In genomic region chr9:112311497-112311896, GRCh38 we compare ENCODE assay signal across 19 cellular contexts. TPM values are rescaled to one million over a fixed set of nuclear protein-coding genes. Genes with fewer than 3 reads are reported as not detected.
A peak's percentile ranks its signal among the peaks of the same experiment; 100 is the strongest.
DNase-seq lines count a peak whose midpoint lies in the region; ATAC-seq, FAIRE-seq and TF ChIP-seq lines count a peak whose summit lies in the region.
"Had no signal": no experiment of that assay in that cellular context is flagged by ENCODE, and none has a peak within 500 bp of the region (broad histone marks: within the 10 kb centered on the region; RNA-seq: fewer than 3 reads in every experiment).

No MANE protein-coding gene starts in this region.

- H3K9me3 ChIP-seq in K562 (replicated peaks; ENCODE audit: control insufficient read depth, insufficient read depth, low read depth, low read length): no peaks in the 10 kb centered on the region
- H3K9me3 ChIP-seq: A549, Caco-2, HAP-1 had no signal

- no peak for TF ChIP-seq RAD21 in K562 (CRISPR knock-in tag; conservative IDR thresholded peaks at IDR 0.05 in 1 of 2, IDR thresholded peaks at IDR 0.05 in 1 of 2)

- CTCF ChIA-PET in K562 (lab: Yijun Ruan, JAX; ENCODE audit: low intra/inter-chr PET ratio): no interaction called here

- BruUV-seq in K562 (replicated peaks; lab: Mats Ljungman, UMichigan): no TSS peak

- peaks cover 19% of the 10 kb centered on the region; the same call in 2 of the 3 replicates for H3K36me3 ChIP-seq in K562 (ENCODE audit: control insufficient read depth, insufficient read depth, low read length)
- H3K36me3 ChIP-seq: HAP-1 had no signal

- intact Hi-C loops in K562 (cut with micrococcal nuclease): loop anchor here (5.0 to 10.0 kb wide), 2 partner anchors 63 to 139 kb away; no protein-coding TSS in a partner anchor
- intact Hi-C loops in left colon (cut with DNase I, micrococcal nuclease): no loop called here

- peaks cover 23% of the 10 kb centered on the region for H3K36me3 Mint-ChIP-seq in stimulated activated effector memory CD8-positive, alpha-beta T cell treated with anti-CD3 and anti-CD28 coated beads, Interleukin-12 subunit alpha, Interleukin-12 subunit beta, amount 100 ng/mL, for 72 hours

- no peak overlapping the region for H2AFZ ChIP-seq in K562 (ENCODE audit: low read depth, low read length)

- no peak overlapping the region for H3K4me3 ChIP-seq in K562
- H3K4me3 ChIP-seq: A549, HAP-1 had no signal

- peaks cover 3% of the 10 kb centered on the region; the same call in 1 of the 2 replicates for H4K20me1 ChIP-seq in K562 (replicated peaks; ENCODE audit: control insufficient read depth, insufficient read depth, low read length)

- 38% methylated on average over 3 of the region's 3 CpGs for WGBS in K562 (ENCODE audit: insufficient coverage, low coverage, missing lambda C conversion rate)

- peak; percentile 37 for FAIRE-seq in K562 (lab: Jason Lieb, UNC)
- FAIRE-seq: A549, G401.6, H1 had no signal

- H3K4me3 Mint-ChIP-seq in stimulated activated effector memory CD8-positive, alpha-beta T cell treated with anti-CD3 and anti-CD28 coated beads, Interleukin-12 subunit alpha, Interleukin-12 subunit beta, amount 100 ng/mL, for 72 hours: no peak overlapping the region
- H3K4me3 Mint-ChIP-seq: CD4-positive, alpha-beta T cell had no signal

- no peak overlapping the region for H3K4me2 ChIP-seq in K562 (ENCODE audit: insufficient read depth, low read length)
- H3K4me2 ChIP-seq: A549 had no signal

- peak overlapping the region; percentile 32 for H3K27ac Mint-ChIP-seq in stimulated activated effector memory CD8-positive, alpha-beta T cell treated with anti-CD3 and anti-CD28 coated beads, Interleukin-12 subunit alpha, Interleukin-12 subunit beta, amount 100 ng/mL, for 72 hours
- H3K27ac Mint-ChIP-seq: CD4-positive, alpha-beta T cell; IgD-negative memory B cell had no signal

- in situ Hi-C loops in K562 (cut with MboI): no loop called here

- H3K9me3 Mint-ChIP-seq in stimulated activated effector memory CD8-positive, alpha-beta T cell treated with anti-CD3 and anti-CD28 coated beads, Interleukin-12 subunit alpha, Interleukin-12 subunit beta, amount 100 ng/mL, for 72 hours: no peaks in the 10 kb centered on the region
- H3K9me3 Mint-ChIP-seq: CD4-positive, alpha-beta T cell; IgD-negative memory B cell had no signal

- H3K4me1 ChIP-seq in K562 (replicated peaks in 1 of 2; ENCODE audit: control insufficient read depth in 2 of 2, insufficient read depth in 2 of 2, low read length in 2 of 2): peaks cover 16 to 41% of the 10 kb centered on the region in 2 experiments

- H3K9ac ChIP-seq in K562 (ENCODE audit: insufficient read depth in 1 of 2, low read depth in 2 of 2, low read length in 2 of 2): peak overlapping the region in 1 of 2 experiments; percentile 42; a peak in 1 of 4 replicates

- H3K27me3 ChIP-seq in K562 (ENCODE audit: control insufficient read depth in 2 of 2, insufficient read depth in 2 of 2, low read length in 2 of 2): no peaks in the 10 kb centered on the region

- ATAC-seq in K562 (peak; percentile 3; the same call in 1 of the 3 replicates), left colon (no peak), HG03432 (IDR thresholded peaks at IDR 0.05; ENCODE audit: unreplicated experiment) (no peak)
- no peak for ATAC-seq in stimulated activated effector memory CD8-positive, alpha-beta T cell treated with anti-CD3 and anti-CD28 coated beads, Interleukin-12 subunit alpha, Interleukin-12 subunit beta, amount 100 ng/mL, for 72 hours

- TF ChIP-seq EP300 in K562 (IDR thresholded peaks at IDR 0.05; ENCODE audit: low read length): no peak

- H3K9me1 ChIP-seq in K562 (ENCODE audit: control insufficient read depth, insufficient read depth, low read length): no peaks in the 10 kb centered on the region

- TF ChIP-seq CTCF in K562 (IDR thresholded peaks at IDR 0.05 in 2 of 3, conservative IDR thresholded peaks at IDR 0.05 in 1 of 3; ENCODE audit: insufficient read depth in 2 of 3, low read depth in 1 of 3, low read length in 3 of 3): no peak

- POLR2A ChIA-PET in K562 (lab: Yijun Ruan, JAX): interaction anchor here (1.3 kb wide), 1 partner anchor 11 kb away, joined by 3 read pairs; no protein-coding TSS in a partner anchor

- H3K79me2 ChIP-seq in K562 (ENCODE audit: control insufficient read depth, insufficient read depth, low read length): peaks cover 98% of the 10 kb centered on the region

- TF ChIP-seq POLR2A in K562 (conservative IDR thresholded peaks at IDR 0.05): no peak

- no peak overlapping the region for H3K27ac ChIP-seq in K562 (ENCODE audit: extremely low read depth, low read depth, low read length)
- H3K27ac ChIP-seq: 22Rv1, A549, C4-2B, HL-60 had no signal

- peaks cover 44% of the 10 kb centered on the region for H3K4me1 Mint-ChIP-seq in stimulated activated effector memory CD8-positive, alpha-beta T cell treated with anti-CD3 and anti-CD28 coated beads, Interleukin-12 subunit alpha, Interleukin-12 subunit beta, amount 100 ng/mL, for 72 hours

- peak; percentile 29 for DNase-seq in NCI-H748 (lab: John Stamatoyannopoulos, UW; ENCODE audit: unreplicated experiment)
- DNase-seq in NCI-H748 treated with DMSO at 0.1 percent for 48 hours (lab: John Stamatoyannopoulos, UW): no peak
- DNase-seq in NCI-H82 treated with DMSO at 0.1 percent for 48 hours (lab: John Stamatoyannopoulos, UW; ENCODE audit: unreplicated experiment): peak; percentile 79
- DNase-seq in K562 (ENCODE audit: extremely low read depth in 1 of 4, low spot score in 3 of 4): no peak
- no peak for DNase-seq in stimulated activated effector memory CD8-positive, alpha-beta T cell treated with anti-CD3 and anti-CD28 coated beads, Interleukin-12 subunit alpha, Interleukin-12 subunit beta, amount 100 ng/mL, for 72 hours (ENCODE audit: low spot score in 2 of 2)
- DNase-seq in left colon: no peak
- no peak for DNase-seq in ecto neural progenitor cell (ENCODE audit: low spot score)
- DNase-seq: AML-193; Caco-2; CD4-positive, alpha-beta T cell had no signal

TF ChIP-seq in K562, 482 proteins besides CTCF, POLR2A, EP300 and RAD21:
- TF ChIP-seq ZNF668 (CRISPR knock-in tag; IDR thresholded peaks at IDR 0.05) (no peak), ZNF76 (CRISPR knock-in tag; IDR thresholded peaks at IDR 0.05; ENCODE audit: borderline replicate concordance) (no peak), EHMT2 (IDR thresholded peaks at IDR 0.05) (no peak), SMARCB1 (IDR thresholded peaks at IDR 0.05; ENCODE audit: insufficient read length, low read depth) (no peak), ZSCAN29 (IDR thresholded peaks at IDR 0.05) (0 out of 2 replicates have a peak, but pooled peaks have one; percentile 35), EGR1 (conservative IDR thresholded peaks at IDR 0.05) (no peak)
- TF ChIP-seq, protein P1, sequence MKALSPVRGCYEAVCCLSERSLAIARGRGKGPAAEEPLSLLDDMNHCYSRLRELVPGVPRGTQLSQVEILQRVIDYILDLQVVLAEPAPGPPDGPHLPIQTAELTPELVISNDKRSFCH (CRISPR knock-in tag; IDR thresholded peaks at IDR 0.05): no peak
- TF ChIP-seq, protein P1 (tag; IDR thresholded peaks at IDR 0.05): no peak
TF ChIP-seq in K562: peak in this region for 1.

RNA-seq across cellular contexts. Expression of gene PTBP3, which starts 21.9 kb away (rescaled TPM):
- 83.3 and 94.4 TPM in 2 replicates for total RNA-seq in K562 (2011; cell fraction: chromatin; rRNA removed; ENCODE audit: low replicate concordance)
- total RNA-seq in K562 (2011; cell fraction: nucleolus; rRNA removed): 15.2 and 20.9 TPM in 2 replicates
- 43.6 and 84.2 TPM in 2 replicates for total RNA-seq in K562 (2011; cell fraction: nucleoplasm; rRNA removed)
- 36.9 and 44.4 TPM in 2 replicates for total RNA-seq in K562 (2014; rRNA removed)
- total RNA-seq in K562 (2014; rRNA removed; fragmentation: Illumina TruSeq; extraction: Trizol): 83.5 and 93.8 TPM in 2 replicates
- 71.3 and 77.1 TPM in 2 replicates for total RNA-seq in K562 (2015; rRNA removed; fragmentation: Illumina TruSeq; extraction: Trizol)
- 109 and 116 TPM in 2 replicates for total RNA-seq in K562 (2021)
- 132 and 151 TPM in 2 replicates for polyA plus RNA-seq in K562 (2011; rRNA removed)
- 122 and 173 TPM in 2 replicates for polyA plus RNA-seq in K562 (2011; cell fraction: cytosol; rRNA removed)
- polyA plus RNA-seq in K562 (2011; cell fraction: nucleus; rRNA removed): 54.8 and 78.5 TPM in 2 replicates
- 34.5 and 35.0 TPM in 2 replicates for polyA plus RNA-seq in K562 (2012)
- 60.3 and 68.0 TPM in 2 replicates for polyA plus RNA-seq in K562 (2014; fragmentation: Illumina TruSeq; extraction: Trizol)
- polyA plus RNA-seq in K562 (2014; fragmentation: Nextera tagmentation; extraction: Ambion mirVana): 10 to 100 TPM; 22.4 to 26.7 TPM
- 42.0 and 45.5 TPM in 2 replicates for polyA plus RNA-seq in K562 (2014; rRNA removed)
- 252 and 271 TPM in 2 replicates for polyA minus RNA-seq in K562 (2011; rRNA and poly(A)+ RNA removed)
- 85.2 and 87.1 TPM in 2 replicates for polyA minus RNA-seq in K562 (2011; cell fraction: cytosol; rRNA and poly(A)+ RNA removed)
- polyA minus RNA-seq in K562 (2011; cell fraction: nucleus; rRNA and poly(A)+ RNA removed): 22.9 and 43.9 TPM in 2 replicates
- total RNA-seq in left colon: 100 to 1,000 TPM; 117 to 126 TPM

Comparison
In these comparisons a context has a peak if more than half of its experiments do, and no peak if none do; other contexts are left out.
1. DNase-seq: peak in NCI-H748 (single experiment) and NCI-H82 treated with DMSO at 0.1 percent for 48 hours (single experiment); none in NCI-H748 treated with DMSO at 0.1 percent for 48 hours (single experiment), K562 (0 of 4), stimulated activated effector memory CD8-positive, alpha-beta T cell treated with anti-CD3 and anti-CD28 coated beads, Interleukin-12 subunit alpha, Interleukin-12 subunit beta, amount 100 ng/mL, for 72 hours (0 of 2), left colon (0 of 2) and ecto neural progenitor cell (single experiment).